23 cellular contexts compared by ENCODE assay signal in the genomic region with DNA sequence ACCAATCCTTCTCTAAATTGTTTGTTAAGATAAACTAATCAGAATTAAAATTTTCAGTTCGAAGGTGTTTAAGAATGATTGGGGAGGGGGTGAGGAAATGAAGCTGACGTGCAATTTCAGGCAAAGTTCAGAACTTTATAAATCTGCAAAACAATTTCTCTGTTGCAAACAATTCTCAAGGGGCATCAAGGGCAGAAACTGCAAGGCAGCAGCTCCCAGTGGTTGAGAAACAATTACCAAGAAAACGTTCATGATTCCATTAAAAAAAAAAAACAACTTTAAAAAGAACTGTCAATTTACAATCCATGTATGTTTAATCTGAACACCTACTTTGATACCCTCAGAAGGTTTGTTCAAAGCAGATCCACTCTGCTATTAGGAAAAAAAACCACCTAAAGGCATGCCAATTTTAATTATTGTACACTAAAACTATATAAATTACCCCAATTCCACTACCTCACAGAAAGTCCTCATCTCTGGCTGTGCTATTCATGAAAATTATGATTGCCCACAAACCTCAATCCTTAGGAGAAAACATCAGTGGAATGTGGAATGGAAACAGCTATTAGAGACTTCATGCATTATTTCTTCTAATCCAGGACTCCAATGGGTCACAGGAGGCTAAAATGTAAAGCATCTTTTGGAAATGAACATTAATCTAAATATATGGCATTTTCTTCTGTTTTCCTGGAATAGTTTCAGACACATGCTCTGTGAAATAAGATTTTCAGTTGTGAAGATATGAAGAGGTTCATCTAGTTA.
DNase-seq lines count a peak whose midpoint lies in the region; ATAC-seq and TF ChIP-seq lines count a peak whose summit lies in the region.
"Had no signal": no experiment of that assay in that cellular context is flagged by ENCODE, and none has a peak within 500 bp of the region (broad histone marks: within the 10 kb centered on the region; RNA-seq: fewer than 3 reads in every experiment).

No MANE protein-coding gene starts in this region.

- H3K27ac ChIP-seq in heart left ventricle (no peak overlapping the region), right lobe of liver (peak overlapping the region in 2 of 3 donors; percentile 35 to 63), skeletal muscle tissue (ENCODE audit: low read depth, low read length) (peak overlapping the region; percentile 12), thyroid gland (no peak overlapping the region)
- H3K27ac ChIP-seq: BLaER1, dorsolateral prefrontal cortex, foreskin keratinocyte, upper lobe of right lung, VCaP had no signal

- H3K4me1 ChIP-seq in heart left ventricle (peaks cover 0 to 34% (median 5%) of the 10 kb centered on the region in 12 donors), adipocyte (ENCODE audit: control insufficient read depth, insufficient read depth, low read length) (peaks cover 54% of the 10 kb centered on the region), right lobe of liver (peaks cover 0 to 65% (median 25%) of the 10 kb centered on the region in 4 donors), skeletal muscle tissue (ENCODE audit: control insufficient read depth in 3 of 3, insufficient read depth in 3 of 3, low read length in 3 of 3) (peaks cover 13 to 50% (median 15%) of the 10 kb centered on the region in 3 donors), thyroid gland (peaks cover 7 to 35% of the 10 kb centered on the region in 2 donors)
- H3K4me1 ChIP-seq: upper lobe of right lung had no signal

- H3K27me3 ChIP-seq in heart left ventricle (no peaks in the 10 kb centered on the region), adipocyte (replicated peaks; ENCODE audit: control insufficient read depth, insufficient read depth, low read length) (no peaks in the 10 kb centered on the region), right lobe of liver (no peaks in the 10 kb centered on the region), skeletal muscle tissue (ENCODE audit: control insufficient read depth in 3 of 3, insufficient read depth in 3 of 3, low read length in 3 of 3) (no peaks in the 10 kb centered on the region), thyroid gland (no peaks in the 10 kb centered on the region)
- H3K27me3 ChIP-seq: BLaER1, dorsolateral prefrontal cortex, foreskin keratinocyte, upper lobe of right lung had no signal

- H3K36me3 ChIP-seq in heart left ventricle (peaks cover 0 to 50% (median 17%) of the 10 kb centered on the region in 9 donors), adipocyte (ENCODE audit: control insufficient read depth, insufficient read depth, low read length, severe bottlenecking) (no peaks in the 10 kb centered on the region), right lobe of liver (peaks cover 0 to 6% (median 0%) of the 10 kb centered on the region in 4 donors), skeletal muscle tissue (ENCODE audit: control insufficient read depth in 3 of 3, insufficient read depth in 3 of 3, low read length in 3 of 3) (peaks cover 0 to 5% (median 0%) of the 10 kb centered on the region in 3 donors), thyroid gland (no peaks in the 10 kb centered on the region)

- intact Hi-C loops in Right ventricle myocardium superior (cut with DNase I) = no loop called here
- intact Hi-C loops in heart left ventricle (cut with DNase I) = no loop called here
- intact Hi-C loops in right lobe of liver (cut with DNase I) = no loop called here
- intact Hi-C loops in thyroid gland (cut with DNase I) = no loop called here

- DNase-seq in Right ventricle myocardium superior (no peak), heart left ventricle (no peak), adipocyte (ENCODE audit: low read depth) (peak; percentile 35), right lobe of liver (no peak), thyroid gland (no peak), NCI-H69 (lab: John Stamatoyannopoulos, UW) (no peak)
- DNase-seq: 8988T; activated gamma-delta T cell treated with Interleukin-2 at 50 U/mL for 16 hours; Calu3; caudate nucleus; dorsolateral prefrontal cortex; hypothalamus; NCI-H146; NCI-H524 treated with DMSO at 0.1 percent for 48 hours; stimulated activated CD8-positive, alpha-beta memory T cell treated with anti-CD3 and anti-CD28 coated beads, Interleukin-4, amount 100 ng/mL, for 48 hours; upper lobe of right lung had no signal

- peak; percentile 53 for ATAC-seq in Right ventricle myocardium superior (ENCODE audit: poor library complexity)
- ATAC-seq in heart left ventricle = no peak
- ATAC-seq in right lobe of liver = no peak
- ATAC-seq in esophagus mucosa = no peak
- ATAC-seq: K562 had no signal

- peak overlapping the region; percentile 75 for H3K9ac ChIP-seq in adipocyte (ENCODE audit: low read length)
- H3K9ac ChIP-seq in skeletal muscle tissue (ENCODE audit: low read depth in 1 of 3, low read length in 3 of 3) = no peak overlapping the region
- H3K9ac ChIP-seq: BLaER1 had no signal

- H3K4me3 ChIP-seq in heart left ventricle (no peak overlapping the region), adipocyte (ENCODE audit: low read length) (peak overlapping the region; percentile 28), right lobe of liver (no peak overlapping the region), skeletal muscle tissue (ENCODE audit: low read length in 3 of 3) (no peak overlapping the region), thyroid gland (replicated peaks in 1 of 3) (no peak overlapping the region)
- H3K4me3 ChIP-seq: BLaER1, dorsolateral prefrontal cortex, K562, lung, upper lobe of right lung had no signal

- H3K9me3 ChIP-seq in heart left ventricle (no peaks in the 10 kb centered on the region), adipocyte (ENCODE audit: control insufficient read depth, low read length) (no peaks in the 10 kb centered on the region), right lobe of liver (no peaks in the 10 kb centered on the region), skeletal muscle tissue (ENCODE audit: control insufficient read depth in 3 of 3, low read length in 3 of 3) (no peaks in the 10 kb centered on the region), thyroid gland (no peaks in the 10 kb centered on the region)
- H3K9me3 ChIP-seq: BLaER1, upper lobe of right lung had no signal

- TF ChIP-seq CTCF in heart left ventricle (IDR thresholded peaks at IDR 0.05) (no peak), right lobe of liver (IDR thresholded peaks at IDR 0.05) (no peak), thyroid gland (IDR thresholded peaks at IDR 0.05) (no peak)

- no peak for TF ChIP-seq POLR2A in heart left ventricle (IDR thresholded peaks at IDR 0.05)
- TF ChIP-seq POLR2A in right lobe of liver (IDR thresholded peaks at IDR 0.05) = no peak
- TF ChIP-seq POLR2A in thyroid gland (IDR thresholded peaks at IDR 0.05) = no peak

- WGBS in heart left ventricle, 4 donors = 65 to 82% (median 66%) methylated on average over 3 of the region's 3 CpGs
- WGBS in right lobe of liver (ENCODE audit: insufficient coverage, low coverage, low lambda C conversion rate, missing lambda C conversion rate) = 23% methylated on average over 3 of the region's 3 CpGs
- WGBS in thyroid gland, 2 donors = 72 to 82% methylated on average over 3 of the region's 3 CpGs

Comparison
In these comparisons a context has a peak if more than half of its experiments do, and no peak if none do; other contexts are left out.
1. H3K27ac ChIP-seq: peak in right lobe of liver (2 of 3) and skeletal muscle tissue (single experiment); none in heart left ventricle (0 of 12) and thyroid gland (0 of 3).